17 cellular contexts compared by ENCODE assay signal in the genomic region with DNA sequence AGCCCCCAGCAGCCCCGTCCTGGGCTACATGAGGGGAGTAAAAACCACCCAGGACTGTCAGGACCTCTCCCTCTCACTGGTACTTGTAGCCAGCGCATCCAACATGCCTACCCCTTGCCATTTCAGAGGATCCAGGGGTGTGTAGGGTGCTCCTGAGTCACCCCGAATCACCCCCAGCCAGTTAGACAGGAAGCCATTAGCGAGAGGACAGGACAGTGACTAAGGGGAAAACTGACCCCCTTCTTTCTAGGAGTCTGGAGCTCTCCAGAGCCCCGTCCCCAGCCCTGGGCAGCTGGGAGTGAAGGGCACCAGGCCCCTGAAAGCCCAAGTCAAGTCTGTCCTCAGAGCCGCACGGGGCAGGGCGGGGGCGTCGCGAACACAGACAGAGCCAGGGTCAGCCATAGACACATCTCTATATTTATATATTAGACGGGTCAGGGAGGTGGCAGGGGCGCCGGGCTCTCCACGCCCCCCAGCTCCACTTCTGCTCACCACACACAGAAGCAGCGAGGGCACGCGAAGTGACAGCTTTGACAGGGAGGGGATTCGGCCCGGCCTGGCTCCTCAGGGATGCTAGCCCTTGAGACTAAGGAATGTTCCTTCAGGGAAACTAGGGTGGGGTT. TPM values are rescaled to one million over a fixed set of nuclear protein-coding genes. Genes with fewer than 3 reads are reported as not detected.
DNase-seq lines count a peak whose midpoint lies in the region; ATAC-seq and TF ChIP-seq lines count a peak whose summit lies in the region.
"Had no signal": no experiment of that assay in that cellular context is flagged by ENCODE, and none has a peak within 500 bp of the region (broad histone marks: within the 10 kb centered on the region; RNA-seq: fewer than 3 reads in every experiment).

No MANE protein-coding gene starts in this region.

- peaks cover 55% of the 10 kb centered on the region for H3K36me3 ChIP-seq in skeletal muscle satellite cell (ENCODE audit: insufficient read depth, low read length)

- TF ChIP-seq CTCF in epithelial cell of esophagus (IDR thresholded peaks at IDR 0.05; ENCODE audit: insufficient read depth, low read depth, low read length, missing control alignments) = no peak

- H3K4me3 ChIP-seq in epithelial cell of esophagus (ENCODE audit: low read length) (no peak overlapping the region), skeletal muscle satellite cell (ENCODE audit: low read length) (no peak overlapping the region)
- H3K4me3 ChIP-seq: GM23338 had no signal

- H3K4me1 ChIP-seq in skeletal muscle satellite cell (ENCODE audit: control insufficient read depth, insufficient read depth, low read length) = peaks cover 21% of the 10 kb centered on the region

- H3K27me3 ChIP-seq in skeletal muscle satellite cell (ENCODE audit: control insufficient read depth, insufficient read depth, low read length) = no peaks in the 10 kb centered on the region

- H3K9ac ChIP-seq in skeletal muscle satellite cell (ENCODE audit: low read depth, low read length) = no peak overlapping the region

- H3K4me2 ChIP-seq in skeletal muscle satellite cell (ENCODE audit: low read length) = peak overlapping the region; percentile 19
- H3K4me2 ChIP-seq: GM23338 had no signal

- DNase-seq in Daoy (ENCODE audit: low read depth) (peak; percentile 25), M059J (ENCODE audit: low read depth) (peak; percentile 59), epithelial cell of esophagus (ENCODE audit: low read depth) (peak; percentile 59), NCI-H82 treated with DMSO at 0.1 percent for 48 hours (lab: John Stamatoyannopoulos, UW; ENCODE audit: unreplicated experiment) (no peak)
- no peak for DNase-seq in activated CD8-positive, alpha-beta memory T cell treated with anti-CD3 and anti-CD28 coated beads, Interleukin-2, amount 50 U/mL, for 4 hours
- no peak for DNase-seq in activated effector memory CD4-positive, alpha-beta T cell treated with anti-CD3 and anti-CD28 coated beads, Interleukin-2, amount 50 U/mL, for 16 hours
- DNase-seq: CD8-positive, alpha-beta memory T cell; head of caudate nucleus; kidney glomerular epithelial cell; NCI-H187; NCI-H748 treated with DMSO at 0.1 percent for 48 hours; stimulated activated CD4-positive, alpha-beta T cell treated with anti-CD3 and anti-CD28 coated beads, Interleukin-4, amount 100 ng/mL, for 24 hours; stimulated activated naive CD4-positive, alpha-beta T cell treated with Interleukin-2 at 50 U/mL for 16 hours; T-helper 9 cell had no signal

- H3K9me3 ChIP-seq in skeletal muscle satellite cell (replicated peaks; ENCODE audit: low read length) = no peaks in the 10 kb centered on the region

- no peak for ATAC-seq in GM21526 (IDR thresholded peaks at IDR 0.05; ENCODE audit: low FRiP score, unreplicated experiment)

RNA-seq across cellular contexts. Expression of a gene that starts 0.5 kb away (rescaled TPM):
- total RNA-seq in Daoy (2014; rRNA removed; shearing (Covaris generic)) = 0.57 and 0.77 TPM in 2 replicates
- total RNA-seq in M059J (2014; rRNA removed; shearing (Covaris generic)) = 0.52 and 1.8 TPM in 2 replicates
- 1.5 and 2.6 TPM in 2 replicates for total RNA-seq in skeletal muscle satellite cell (2012; rRNA removed)

RNA-seq across cellular contexts. Expression of a gene that starts 9.2 kb away (rescaled TPM):
- 7.6 and 11.3 TPM in 2 replicates for total RNA-seq in Daoy (2014; rRNA removed; shearing (Covaris generic))
- 38.7 and 42.5 TPM in 2 replicates for total RNA-seq in M059J (2014; rRNA removed; shearing (Covaris generic))
- total RNA-seq in skeletal muscle satellite cell (2012; rRNA removed) = 34.5 and 38.0 TPM in 2 replicates

RNA-seq across cellular contexts. Expression of a gene that starts 17.8 kb away (rescaled TPM):
- total RNA-seq in Daoy (2014; rRNA removed; shearing (Covaris generic)) = 0.21 and 1.0 TPM in 2 replicates
- 6.0 and 23.1 TPM in 2 replicates for total RNA-seq in M059J (2014; rRNA removed; shearing (Covaris generic))
- total RNA-seq in skeletal muscle satellite cell (2012; rRNA removed) = 2.8 and 3.7 TPM in 2 replicates

RNA-seq across cellular contexts. Expression of a gene that starts 22.1 kb away (rescaled TPM):
- not detected in 2 replicates for total RNA-seq in Daoy (2014; rRNA removed; shearing (Covaris generic))
- 0.39 TPM in 1 of 2 replicates, not detected in the other for total RNA-seq in M059J (2014; rRNA removed; shearing (Covaris generic))
- under 0.01 TPM in 1 of 2 replicates, not detected in the other for total RNA-seq in skeletal muscle satellite cell (2012; rRNA removed)

RNA-seq across cellular contexts. Expression of a gene that starts 38.0 kb away (rescaled TPM):
- total RNA-seq in Daoy (2014; rRNA removed; shearing (Covaris generic)) = 81.4 and 113 TPM in 2 replicates
- 143 and 169 TPM in 2 replicates for total RNA-seq in M059J (2014; rRNA removed; shearing (Covaris generic))
- total RNA-seq in skeletal muscle satellite cell (2012; rRNA removed) = 190 and 200 TPM in 2 replicates

Comparison
In these comparisons a context has a peak if more than half of its experiments do, and no peak if none do; other contexts are left out.
1. DNase-seq: peak in Daoy (single experiment), M059J (single experiment) and epithelial cell of esophagus (single experiment); none in NCI-H82 treated with DMSO at 0.1 percent for 48 hours (single experiment), activated CD8-positive, alpha-beta memory T cell treated with anti-CD3 and anti-CD28 coated beads, Interleukin-2, amount 50 U/mL, for 4 hours (single experiment) and activated effector memory CD4-positive, alpha-beta T cell treated with anti-CD3 and anti-CD28 coated beads, Interleukin-2, amount 50 U/mL, for 16 hours (single experiment).